5 cellular contexts compared by ENCODE assay signal in genomic region chr1:1481811-1482210, GRCh38. TPM values are rescaled to one million over a fixed set of nuclear protein-coding genes. Genes with fewer than 3 reads are reported as not detected.
"Had no signal": no experiment of that assay in that cellular context is flagged by ENCODE, and none has a peak within 500 bp of the region (broad histone marks: within the 10 kb centered on the region; RNA-seq: fewer than 3 reads in every experiment).

No MANE protein-coding gene starts in this region.

RNA-seq across cellular contexts. Expression of gene ATAD3C, which starts 32.3 kb away (rescaled TPM):
- total RNA-seq: ascending aorta, LHCN-M2, RPMI7951, SJSA1 had no signal

RNA-seq across cellular contexts. Expression of gene TMEM240, which starts 58.6 kb away (rescaled TPM):
- total RNA-seq: activated CD4-positive, alpha-beta T cell treated with anti-CD3 and anti-CD28 coated beads, Interleukin-2, amount 10 ng/mL, durations not matched to agents 24 days and 14 days; ascending aorta; RPMI7951 had no signal
